ENCODE assay signal across 15 cellular contexts in genomic region chr13:51618626-51619025, GRCh38. TPM values are rescaled to one million over a fixed set of nuclear protein-coding genes. Genes with fewer than 3 reads are reported as not detected.
A peak's percentile ranks its signal among the peaks of the same experiment; 100 is the strongest.
DNase-seq lines count a peak whose midpoint lies in the region; ATAC-seq and TF ChIP-seq lines count a peak whose summit lies in the region.
"Had no signal": no experiment of that assay in that cellular context is flagged by ENCODE, and none has a peak within 500 bp of the region (broad histone marks: within the 10 kb centered on the region; RNA-seq: fewer than 3 reads in every experiment).

No MANE protein-coding gene starts in this region.

- no peak overlapping the region for H2AFZ ChIP-seq in SK-N-SH (ENCODE audit: low read depth)

- H3K9me3 Mint-ChIP-seq in effector memory CD8-positive, alpha-beta T cell: no peaks in the 10 kb centered on the region
- H3K9me3 Mint-ChIP-seq: activated naive CD4-positive, alpha-beta T cell treated with anti-CD3 and anti-CD28 coated beads, Interleukin-2, amount 10 ng/mL, durations not matched to agents 7 days and 5 days; memory B cell had no signal

- H3K27ac ChIP-seq in SK-N-SH (ENCODE audit: low read depth in 2 of 2, low read length in 1 of 2) (peak overlapping the region; percentile 34 to 65; a peak in 2 of 4 replicates), upper lobe of right lung (no peak overlapping the region)
- H3K27ac ChIP-seq: KMS-11 had no signal

- H4K20me1 ChIP-seq in SK-N-SH (ENCODE audit: insufficient read depth): peaks cover 11% of the 10 kb centered on the region; the same call in 1 of the 2 replicates

- H3K27me3 ChIP-seq in SK-N-SH (ENCODE audit: insufficient read depth): no peaks in the 10 kb centered on the region
- no peaks in the 10 kb centered on the region for H3K27me3 ChIP-seq in upper lobe of right lung

- TF ChIP-seq CTCF in SK-N-SH (IDR thresholded peaks at IDR 0.05) (no peak), upper lobe of right lung (IDR thresholded peaks at IDR 0.05) (no peak)

- peaks cover 48 to 50% of the 10 kb centered on the region in 2 experiments for H3K4me1 ChIP-seq in SK-N-SH (ENCODE audit: control insufficient read depth in 1 of 2, insufficient read depth in 2 of 2, low read depth in 1 of 2, low read length in 1 of 2)
- peaks cover 6% of the 10 kb centered on the region for H3K4me1 ChIP-seq in upper lobe of right lung

- no peak overlapping the region for H3K4me2 ChIP-seq in SK-N-SH
- H3K4me2 ChIP-seq: KMS-11 had no signal

- DNase-seq in SK-N-SH: no peak
- DNase-seq in effector memory CD8-positive, alpha-beta T cell: no peak
- peak; percentile 36 for DNase-seq in left kidney (ENCODE audit: low read depth, low spot score)
- DNase-seq in upper lobe of right lung: no peak
- DNase-seq in stimulated activated naive CD4-positive, alpha-beta T cell treated with Interleukin-2 at 50 U/mL for 16 hours (lab: John Stamatoyannopoulos, UW): no peak
- no peak for DNase-seq in activated CD4-positive, alpha-beta T cell treated with anti-CD3 and anti-CD28 coated beads for 48 hours
- DNase-seq: activated CD8-positive, alpha-beta memory T cell treated with anti-CD3 and anti-CD28 coated beads for 24 hours; activated naive CD4-positive, alpha-beta T cell treated with anti-CD3 and anti-CD28 coated beads, Interleukin-2, amount 10 ng/mL, durations not matched to agents 7 days and 5 days; NCI-H2171 treated with DMSO at 0.1 percent for 48 hours had no signal

- peaks cover 18% of the 10 kb centered on the region for H3F3A ChIP-seq in SK-N-SH (replicated peaks; ENCODE audit: insufficient read depth)

- H3K36me3 ChIP-seq in SK-N-SH (replicated peaks in 1 of 2; ENCODE audit: control insufficient read depth in 1 of 2, insufficient read depth in 2 of 2, low read length in 1 of 2) (no peaks in the 10 kb centered on the region), upper lobe of right lung (no peaks in the 10 kb centered on the region)

- intact Hi-C loops in upper lobe of right lung (cut with DNase I): no loop called here

- H3K27ac Mint-ChIP-seq in effector memory CD8-positive, alpha-beta T cell: no peak overlapping the region
- H3K27ac Mint-ChIP-seq: activated naive CD4-positive, alpha-beta T cell treated with anti-CD3 and anti-CD28 coated beads, Interleukin-2, amount 10 ng/mL, durations not matched to agents 7 days and 5 days; memory B cell had no signal

- H3K9me3 ChIP-seq in SK-N-SH (no peaks in the 10 kb centered on the region), upper lobe of right lung (no peaks in the 10 kb centered on the region)

- POLR2A ChIA-PET in SK-N-SH (lab: Yijun Ruan, JAX): interaction anchor here (1.0 kb wide), 1 partner anchor 168 kb away, joined by 3 read pairs; no protein-coding TSS in a partner anchor

- no peak for TF ChIP-seq RAD21 in SK-N-SH (IDR thresholded peaks at IDR 0.05; ENCODE audit: low read length)

- H3K9me2 ChIP-seq in SK-N-SH: no peaks in the 10 kb centered on the region

- WGBS in SK-N-SH (ENCODE audit: low lambda C conversion rate): 92% methylated on average over 1 of the region's 1 CpG

- CTCF ChIA-PET in SK-N-SH (lab: Yijun Ruan, JAX): interaction anchor here (1.4 to 2.7 kb wide), 2 partner anchors 9 to 179 kb away, joined by 8 read pairs; no protein-coding TSS in a partner anchor

- no peak for TF ChIP-seq EP300 in SK-N-SH (IDR thresholded peaks at IDR 0.05; ENCODE audit: borderline replicate concordance in 1 of 2, low read depth in 1 of 2, low read length in 1 of 2)

- H3K36me3 Mint-ChIP-seq in effector memory CD8-positive, alpha-beta T cell (ENCODE audit: insufficient read depth): no peaks in the 10 kb centered on the region
- H3K36me3 Mint-ChIP-seq: activated naive CD4-positive, alpha-beta T cell treated with anti-CD3 and anti-CD28 coated beads, Interleukin-2, amount 10 ng/mL, durations not matched to agents 7 days and 5 days had no signal

- peaks cover 82% of the 10 kb centered on the region for H3K79me2 ChIP-seq in SK-N-SH (ENCODE audit: insufficient read depth)

- no peak overlapping the region for H3K9ac ChIP-seq in SK-N-SH
- H3K9ac ChIP-seq: KMS-11 had no signal

- no peak overlapping the region for H3K4me3 Mint-ChIP-seq in effector memory CD8-positive, alpha-beta T cell
- H3K4me3 Mint-ChIP-seq: activated naive CD4-positive, alpha-beta T cell treated with anti-CD3 and anti-CD28 coated beads, Interleukin-2, amount 10 ng/mL, durations not matched to agents 7 days and 5 days; memory B cell had no signal

- H3K27me3 Mint-ChIP-seq in effector memory CD8-positive, alpha-beta T cell: no peaks in the 10 kb centered on the region
- H3K27me3 Mint-ChIP-seq: activated naive CD4-positive, alpha-beta T cell treated with anti-CD3 and anti-CD28 coated beads, Interleukin-2, amount 10 ng/mL, durations not matched to agents 7 days and 5 days; memory B cell had no signal

- ATAC-seq in SK-N-SH treated with all-trans-retinoic acid at 6 μM for 48 hours (no peak), upper lobe of right lung (peak; percentile 72), GM21723 (IDR thresholded peaks at IDR 0.05; ENCODE audit: unreplicated experiment) (no peak)
- peak; percentile 59 for ATAC-seq in effector memory CD8-positive, alpha-beta T cell (replicated peaks)
- ATAC-seq: Panc1 had no signal

- H3K4me1 Mint-ChIP-seq in effector memory CD8-positive, alpha-beta T cell (ENCODE audit: low read depth in 2 of 2): peaks cover 20 to 22% of the 10 kb centered on the region in 2 donors

- no peak overlapping the region for H3K4me3 ChIP-seq in SK-N-SH (ENCODE audit: low read depth in 2 of 2, low read length in 1 of 2)
- H3K4me3 ChIP-seq in upper lobe of right lung: no peak overlapping the region
- H3K4me3 ChIP-seq: coronary artery had no signal

TF ChIP-seq in SK-N-SH, 30 proteins besides CTCF, POLR2A, EP300 and RAD21 (continues in another document):
- no peak for TF ChIP-seq POLR2AphosphoS5 (IDR thresholded peaks at IDR 0.05; ENCODE audit: low read depth, low read length)
- TF ChIP-seq TAF1 (IDR thresholded peaks at IDR 0.05; ENCODE audit: borderline replicate concordance, low read depth, low read length): no peak
- TF ChIP-seq FOXJ3 (CRISPR knock-in tag; IDR thresholded peaks at IDR 0.05): no peak
- no peak for TF ChIP-seq FOSL2 (IDR thresholded peaks at IDR 0.05; ENCODE audit: borderline replicate concordance, low read depth)
- TF ChIP-seq EZH2phosphoT487 (IDR thresholded peaks at IDR 0.05; ENCODE audit: borderline replicate concordance, low read depth): no peak
- no peak for TF ChIP-seq GATA2 (CRISPR knock-in tag; IDR thresholded peaks at IDR 0.05)
- TF ChIP-seq MEF2A (IDR thresholded peaks at IDR 0.05; ENCODE audit: borderline replicate concordance, low read depth): no peak
- TF ChIP-seq IRF3 (IDR thresholded peaks at IDR 0.05; ENCODE audit: low read depth, low read length): no peak

TF ChIP-seq in SK-N-SH treated with all-trans-retinoic acid at 6 μM for 48 hours, 23 proteins besides CTCF, POLR2A, EP300 and RAD21 (continues in another document):
- TF ChIP-seq CSRNP3 (CRISPR knock-in tag; IDR thresholded peaks at IDR 0.05) (no peak), TSHZ2 (CRISPR knock-in tag; IDR thresholded peaks at IDR 0.05) (no peak), CSDC2 (CRISPR knock-in tag; IDR thresholded peaks at IDR 0.05) (no peak), ZNF8 (CRISPR knock-in tag; IDR thresholded peaks at IDR 0.05) (no peak), ZFP3 (CRISPR knock-in tag; IDR thresholded peaks at IDR 0.05) (no peak), GLIS3 (CRISPR knock-in tag; IDR thresholded peaks at IDR 0.05) (no peak)

RNA-seq across cellular contexts. Expression of gene WDFY2, which starts 34.4 kb away (rescaled TPM):
- polyA plus RNA-seq in SK-N-SH (2012; rRNA removed): 4.1 and 5.4 TPM in 2 replicates
- polyA plus RNA-seq in SK-N-SH (2012; cell fraction: cytosol; rRNA removed): 2.6 and 2.9 TPM in 2 replicates
- polyA plus RNA-seq in SK-N-SH (2012; cell fraction: nucleus; rRNA removed): 15.1 and 20.4 TPM in 2 replicates
- total RNA-seq in upper lobe of right lung: 13.1 TPM

Comparison
In these comparisons a context has a peak if more than half of its experiments do, and no peak if none do; other contexts are left out.
1. ATAC-seq: peak in effector memory CD8-positive, alpha-beta T cell (single experiment) and upper lobe of right lung (single experiment); none in SK-N-SH treated with all-trans-retinoic acid at 6 μM for 48 hours (single experiment) and GM21723 (single experiment).